ENCODE assay signal across 25 cellular contexts in genomic region chr3:36403661-36404060, GRCh38. TPM values are rescaled to one million over a fixed set of nuclear protein-coding genes. Genes with fewer than 3 reads are reported as not detected.
DNase-seq lines count a peak whose midpoint lies in the region; ATAC-seq, FAIRE-seq and TF ChIP-seq lines count a peak whose summit lies in the region.
"Had no signal": no experiment of that assay in that cellular context is flagged by ENCODE, and none has a peak within 500 bp of the region (broad histone marks: within the 10 kb centered on the region; RNA-seq: fewer than 3 reads in every experiment).

No MANE protein-coding gene starts in this region.

- H3K9me3 ChIP-seq in GM23248 (ENCODE audit: low read depth) (no peaks in the 10 kb centered on the region), lower lobe of right lung (no peaks in the 10 kb centered on the region)
- H3K9me3 ChIP-seq: HAP-1, Peyer's patch, SJSA1 had no signal

- H3K9ac ChIP-seq in GM23248, result no peak overlapping the region

- H3K27ac ChIP-seq in GM23248 (no peak overlapping the region), lower lobe of right lung (no peak overlapping the region)
- H3K27ac ChIP-seq: Peyer's patch, SJSA1 had no signal

- H3K27me3 ChIP-seq in GM23248 (replicated peaks; ENCODE audit: insufficient read depth), result no peaks in the 10 kb centered on the region
- H3K27me3 ChIP-seq in bronchial epithelial cell (ENCODE audit: control insufficient read depth, insufficient read depth, low read length), result no peaks in the 10 kb centered on the region
- H3K27me3 ChIP-seq in lower lobe of right lung (ENCODE audit: low read depth), result no peaks in the 10 kb centered on the region
- H3K27me3 ChIP-seq: Peyer's patch, SJSA1 had no signal

- FAIRE-seq in bronchial epithelial cell (lab: Jason Lieb, UNC), result no peak
- FAIRE-seq: A204.1, GM12892, HTR-8/SVneo had no signal

- ATAC-seq in lower lobe of right lung, result no peak
- ATAC-seq: Right ventricle myocardium inferior had no signal

- H3K9me2 ChIP-seq in GM23248 (ENCODE audit: insufficient read depth), result no peaks in the 10 kb centered on the region

- no peak overlapping the region for H2AFZ ChIP-seq in GM23248

- peaks cover 8% of the 10 kb centered on the region for H3K4me1 ChIP-seq in GM23248 (ENCODE audit: insufficient read depth)
- H3K4me1 ChIP-seq in lower lobe of right lung, result no peaks in the 10 kb centered on the region
- H3K4me1 ChIP-seq: HAP-1, Peyer's patch, SJSA1 had no signal

- peak overlapping the region; percentile 10 for H3K4me2 ChIP-seq in GM23248 (ENCODE audit: unreplicated experiment)

- DNase-seq in AG08396 (ENCODE audit: low spot score) (peak; percentile 20), GM23248 (peak; percentile 57), bronchial epithelial cell (ENCODE audit: low read depth) (peak; percentile 31), kidney tubule cell (ENCODE audit: low spot score) (peak; percentile 59), lower lobe of right lung (no peak), NCI-H2107 (lab: John Stamatoyannopoulos, UW) (no peak), erythroblast (lab: John Stamatoyannopoulos, UW) (no peak)
- DNase-seq: CD4-positive, alpha-beta T cell; COR-L47; DMS79 treated with DMSO at 0.1 percent for 48 hours; KG1; NCI-H1105; NCI-H2081; NCI-H2171 treated with DMSO at 0.1 percent for 48 hours; NCI-H524 treated with DMSO at 0.1 percent for 48 hours; NCI-H82; Peyer's patch; SW 1271 had no signal

- H4K20me1 ChIP-seq in GM23248 (ENCODE audit: insufficient read depth), result no peaks in the 10 kb centered on the region

- no peak for TF ChIP-seq CTCF in bronchial epithelial cell (IDR thresholded peaks at IDR 0.05; ENCODE audit: insufficient read depth, low read length, severe bottlenecking)
- TF ChIP-seq CTCF in lower lobe of right lung (IDR thresholded peaks at IDR 0.05), result no peak

- no peak overlapping the region for H3K4me3 ChIP-seq in GM23248
- H3K4me3 ChIP-seq in bronchial epithelial cell (ENCODE audit: low read depth, low read length), result no peak overlapping the region
- no peak overlapping the region for H3K4me3 ChIP-seq in lower lobe of right lung
- H3K4me3 ChIP-seq: HAP-1, Peyer's patch, SJSA1 had no signal

- no peaks in the 10 kb centered on the region for H3K79me2 ChIP-seq in GM23248 (ENCODE audit: insufficient read depth)

- no peak for TF ChIP-seq POLR2A in erythroblast (IDR thresholded peaks at IDR 0.05; ENCODE audit: low read length)

- intact Hi-C loops in lower lobe of right lung (cut with DNase I), result no loop called here

- H3F3A ChIP-seq in GM23248 (ENCODE audit: insufficient read depth), result no peaks in the 10 kb centered on the region

- no peaks in the 10 kb centered on the region for H3K36me3 ChIP-seq in GM23248 (ENCODE audit: low read depth)
- H3K36me3 ChIP-seq in bronchial epithelial cell (ENCODE audit: control insufficient read depth, insufficient read depth, low read length), result no peaks in the 10 kb centered on the region
- no peaks in the 10 kb centered on the region for H3K36me3 ChIP-seq in lower lobe of right lung
- H3K36me3 ChIP-seq: HAP-1, Peyer's patch, SJSA1 had no signal

- in situ Hi-C loops in GM23248 (cut with MboI), result no loop called here

RNA-seq across cellular contexts. Expression of gene STAC, which starts 23.4 kb away (rescaled TPM):
- 10.9 and 16.3 TPM in 2 replicates for total RNA-seq in GM23248 (2014; rRNA removed; shearing (Covaris generic))
- polyA plus RNA-seq in GM23248 (2016; fragmentation: Nextera tagmentation; extraction: Ambion mirVana), result 8.3 and 10.5 TPM in 2 replicates
- total RNA-seq in bronchial epithelial cell, result 0.51 and 1.1 TPM in 2 replicates
- 51.4 TPM for total RNA-seq in lower lobe of right lung
- total RNA-seq: CD4-positive, alpha-beta T cell; G401; Peyer's patch had no signal

Comparison
In these comparisons a context has a peak if more than half of its experiments do, and no peak if none do; other contexts are left out.
1. DNase-seq: peak in AG08396 (single experiment), GM23248 (single experiment), bronchial epithelial cell (single experiment) and kidney tubule cell (single experiment); none in lower lobe of right lung (single experiment), NCI-H2107 (single experiment) and erythroblast (0 of 2).